17 cellular contexts compared by ENCODE assay signal in the genomic region with DNA sequence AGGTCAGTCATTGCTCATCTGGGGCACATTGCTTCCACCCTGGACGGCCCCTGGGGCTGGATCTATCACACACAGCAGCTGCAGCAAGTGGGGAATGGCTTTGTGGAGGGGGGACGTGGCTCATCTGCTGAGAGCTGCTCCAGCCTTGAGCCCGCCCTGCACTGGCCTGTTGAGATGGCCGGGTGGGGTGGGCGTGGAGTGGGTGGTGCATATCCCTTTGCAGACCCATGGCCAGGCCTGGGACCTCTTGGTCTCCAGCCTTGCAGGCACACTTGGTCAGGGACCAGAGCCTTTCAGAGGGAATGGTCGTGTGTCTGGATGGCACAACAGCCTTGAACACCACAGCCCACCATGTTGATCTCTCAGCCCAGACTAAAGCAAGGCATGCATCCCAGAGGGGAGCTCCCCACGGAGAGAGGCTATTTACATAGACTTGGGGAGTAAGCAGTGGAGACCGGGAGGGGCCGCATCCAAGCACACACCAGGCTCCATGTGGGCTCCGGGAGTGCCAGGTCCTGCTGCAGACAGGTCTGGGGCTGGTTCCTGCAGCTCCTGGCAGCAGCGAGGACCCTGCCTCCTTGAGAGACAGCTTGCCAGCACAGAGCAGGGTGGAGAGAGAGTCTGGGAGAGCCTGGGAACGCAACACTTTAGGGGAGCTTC. TPM values are rescaled to one million over a fixed set of nuclear protein-coding genes. Genes with fewer than 3 reads are reported as not detected.
DNase-seq lines count a peak whose midpoint lies in the region; ATAC-seq, FAIRE-seq and TF ChIP-seq lines count a peak whose summit lies in the region.
"Had no signal": no experiment of that assay in that cellular context is flagged by ENCODE, and none has a peak within 500 bp of the region (broad histone marks: within the 10 kb centered on the region; RNA-seq: fewer than 3 reads in every experiment).

No MANE protein-coding gene starts in this region.

- WGBS in endodermal cell (ENCODE audit: insufficient coverage in 1 of 2, insufficient read length in 1 of 2), 2 experiments, result 69 to 82% methylated on average over 4 to 12 of the region's 12 CpGs

- no peaks in the 10 kb centered on the region for H4K20me1 ChIP-seq in osteoblast (ENCODE audit: insufficient read depth, low read length)
- H4K20me1 ChIP-seq: BLaER1 had no signal

- H3K27me3 Mint-ChIP-seq in activated naive CD8-positive, alpha-beta T cell treated with anti-CD3 and anti-CD28 coated beads, Interleukin-2, amount 50 U/mL, for 24 hours, result peaks cover 2% of the 10 kb centered on the region
- H3K27me3 Mint-ChIP-seq in activated naive CD8-positive, alpha-beta T cell treated with anti-CD3 and anti-CD28 coated beads for 36 hours, result no peaks in the 10 kb centered on the region
- no peaks in the 10 kb centered on the region for H3K27me3 Mint-ChIP-seq in endodermal cell (ENCODE audit: insufficient read depth)

- no peaks in the 10 kb centered on the region for H3K4me1 Mint-ChIP-seq in activated naive CD8-positive, alpha-beta T cell treated with anti-CD3 and anti-CD28 coated beads, Interleukin-2, amount 50 U/mL, for 24 hours
- no peaks in the 10 kb centered on the region for H3K4me1 Mint-ChIP-seq in activated naive CD8-positive, alpha-beta T cell treated with anti-CD3 and anti-CD28 coated beads for 36 hours
- peaks cover 30% of the 10 kb centered on the region for H3K4me1 Mint-ChIP-seq in endodermal cell

- TF ChIP-seq CTCF in endodermal cell (conservative IDR thresholded peaks at IDR 0.05) (no peak), osteoblast (IDR thresholded peaks at IDR 0.05; ENCODE audit: extremely low read depth, low read depth, low read length) (no peak), D721Med (IDR thresholded peaks at IDR 0.05; ENCODE audit: insufficient read depth, missing control alignments) (no peak)

- no peak overlapping the region for H3K4me3 Mint-ChIP-seq in activated naive CD8-positive, alpha-beta T cell treated with anti-CD3 and anti-CD28 coated beads, Interleukin-2, amount 50 U/mL, for 24 hours
- H3K4me3 Mint-ChIP-seq in activated naive CD8-positive, alpha-beta T cell treated with anti-CD3 and anti-CD28 coated beads for 36 hours, result no peak overlapping the region
- no peak overlapping the region for H3K4me3 Mint-ChIP-seq in endodermal cell

- no peaks in the 10 kb centered on the region for H3K36me3 Mint-ChIP-seq in activated naive CD8-positive, alpha-beta T cell treated with anti-CD3 and anti-CD28 coated beads, Interleukin-2, amount 50 U/mL, for 24 hours (ENCODE audit: low read depth)
- H3K36me3 Mint-ChIP-seq in activated naive CD8-positive, alpha-beta T cell treated with anti-CD3 and anti-CD28 coated beads for 36 hours, result peaks cover 2% of the 10 kb centered on the region
- H3K36me3 Mint-ChIP-seq in endodermal cell (ENCODE audit: low read depth), result no peaks in the 10 kb centered on the region

- H3K27ac ChIP-seq in endodermal cell (ENCODE audit: low read depth, low read length) (no peak overlapping the region), osteoblast (ENCODE audit: low read depth, low read length) (no peak overlapping the region)
- H3K27ac ChIP-seq: BLaER1, RWPE1, SJCRH30 had no signal

- H3K27me3 ChIP-seq in NT2/D1 (ENCODE audit: insufficient read depth, insufficient read length) (no peaks in the 10 kb centered on the region), endodermal cell (ENCODE audit: control insufficient read depth, insufficient read depth, low read length, poor library complexity, severe bottlenecking) (no peaks in the 10 kb centered on the region), osteoblast (ENCODE audit: insufficient read depth, low read length) (peaks cover 18% of the 10 kb centered on the region)
- H3K27me3 ChIP-seq: BLaER1, MG63, SJCRH30 had no signal

- H3K36me3 ChIP-seq in NT2/D1 (ENCODE audit: insufficient read depth, insufficient read length, low read length) (no peaks in the 10 kb centered on the region), endodermal cell (ENCODE audit: control insufficient read depth, insufficient read depth, low read length) (no peaks in the 10 kb centered on the region), osteoblast (ENCODE audit: insufficient read depth, low read length) (no peaks in the 10 kb centered on the region)
- H3K36me3 ChIP-seq: BLaER1, HAP-1, MG63 had no signal

- peak; percentile 25 for ATAC-seq in activated naive CD8-positive, alpha-beta T cell treated with anti-CD3 and anti-CD28 coated beads, Interleukin-2, amount 50 U/mL, for 24 hours

- FAIRE-seq in D721Med (lab: Jason Lieb, UNC), result no peak

- H2AFZ ChIP-seq in osteoblast (ENCODE audit: low read length), result no peak overlapping the region

- H3K9me3 ChIP-seq in NT2/D1 (ENCODE audit: insufficient read depth, low read length), result no peaks in the 10 kb centered on the region
- H3K9me3 ChIP-seq in endodermal cell (ENCODE audit: control insufficient read depth, low read length), result no peaks in the 10 kb centered on the region
- H3K9me3 ChIP-seq in osteoblast (ENCODE audit: low read depth, low read length), result no peaks in the 10 kb centered on the region
- H3K9me3 ChIP-seq: BLaER1, HAP-1, MG63, SJCRH30 had no signal

- no peak for DNase-seq in activated naive CD8-positive, alpha-beta T cell treated with anti-CD3 and anti-CD28 coated beads, Interleukin-2, amount 50 U/mL, for 24 hours
- no peak for DNase-seq in activated naive CD8-positive, alpha-beta T cell treated with anti-CD3 and anti-CD28 coated beads for 36 hours
- DNase-seq in NT2/D1 (ENCODE audit: low read depth, low spot score) (peak; percentile 52), endodermal cell (peak; percentile 71), osteoblast (ENCODE audit: insufficient read length, low spot score, missing footprints) (peak; percentile 32), RKO (ENCODE audit: low spot score) (no peak), D721Med (ENCODE audit: insufficient read length, low spot score) (no peak), SKM-1 treated with dmso at 0.1 percent for 144 hours (lab: John Stamatoyannopoulos, UW; ENCODE audit: unreplicated experiment) (no peak)
- DNase-seq: EL, MG63, NCI-H1092 treated with DMSO at 0.1 percent for 48 hours, NCI-H2081 treated with DMSO at 0.1 percent for 48 hours, NCI-H2227 treated with DMSO at 0.1 percent for 48 hours, SJCRH30 had no signal

- H3K4me1 ChIP-seq in NT2/D1 (ENCODE audit: insufficient read depth, insufficient read length), result peaks cover 42% of the 10 kb centered on the region
- peaks cover 10% of the 10 kb centered on the region for H3K4me1 ChIP-seq in endodermal cell (ENCODE audit: control insufficient read depth, insufficient read depth, low read length)
- H3K4me1 ChIP-seq in osteoblast (ENCODE audit: insufficient read depth, low read length), result peaks cover 13% of the 10 kb centered on the region
- H3K4me1 ChIP-seq: HAP-1 had no signal

- no peaks in the 10 kb centered on the region for H3K79me2 ChIP-seq in osteoblast (ENCODE audit: insufficient read depth, low read length)

- no peak overlapping the region for H3K4me3 ChIP-seq in NT2/D1 (ENCODE audit: insufficient read length, low read depth)
- no peak overlapping the region for H3K4me3 ChIP-seq in endodermal cell (ENCODE audit: low read length)
- H3K4me3 ChIP-seq in osteoblast (ENCODE audit: insufficient read depth, low read length), result no peak overlapping the region
- H3K4me3 ChIP-seq: BLaER1, HAP-1, MG63, SJCRH30 had no signal

- H3K9ac ChIP-seq in NT2/D1 (ENCODE audit: insufficient read length, low read depth) (peak overlapping the region; percentile 3), endodermal cell (ENCODE audit: extremely low read depth, low read length, poor library complexity, severe bottlenecking) (no peak overlapping the region)
- H3K9ac ChIP-seq: BLaER1 had no signal

- H3K4me2 ChIP-seq in osteoblast (ENCODE audit: insufficient read depth, low read length), result no peak overlapping the region

- H3K27ac Mint-ChIP-seq in activated naive CD8-positive, alpha-beta T cell treated with anti-CD3 and anti-CD28 coated beads, Interleukin-2, amount 50 U/mL, for 24 hours, result no peak overlapping the region
- no peak overlapping the region for H3K27ac Mint-ChIP-seq in activated naive CD8-positive, alpha-beta T cell treated with anti-CD3 and anti-CD28 coated beads for 36 hours
- no peak overlapping the region for H3K27ac Mint-ChIP-seq in endodermal cell

- no peaks in the 10 kb centered on the region for H3K9me3 Mint-ChIP-seq in activated naive CD8-positive, alpha-beta T cell treated with anti-CD3 and anti-CD28 coated beads, Interleukin-2, amount 50 U/mL, for 24 hours
- H3K9me3 Mint-ChIP-seq in activated naive CD8-positive, alpha-beta T cell treated with anti-CD3 and anti-CD28 coated beads for 36 hours, result no peaks in the 10 kb centered on the region
- no peaks in the 10 kb centered on the region for H3K9me3 Mint-ChIP-seq in endodermal cell

RNA-seq across cellular contexts. Expression of gene SELENON, which starts 52.8 kb away (rescaled TPM):
- total RNA-seq in activated naive CD8-positive, alpha-beta T cell treated with anti-CD3 and anti-CD28 coated beads for 36 hours, result 10 to 100 TPM; 15.0 to 15.6 TPM
- 10 to 100 TPM; 91.2 to 93.3 TPM for total RNA-seq in endodermal cell
- polyA plus RNA-seq in endodermal cell (2013, experiment 1 of 2), result 127 TPM
- polyA plus RNA-seq in endodermal cell (2013, experiment 2 of 2), result 114 TPM
- total RNA-seq in osteoblast, result 33.7 and 45.1 TPM in 2 replicates

Comparison
In these comparisons a context has a peak if more than half of its experiments do, and no peak if none do; other contexts are left out.
1. DNase-seq: peak in NT2/D1 (single experiment), endodermal cell (single experiment) and osteoblast (single experiment); none in activated naive CD8-positive, alpha-beta T cell treated with anti-CD3 and anti-CD28 coated beads, Interleukin-2, amount 50 U/mL, for 24 hours (single experiment), activated naive CD8-positive, alpha-beta T cell treated with anti-CD3 and anti-CD28 coated beads for 36 hours (single experiment), RKO (single experiment), D721Med (single experiment) and SKM-1 treated with dmso at 0.1 percent for 144 hours (single experiment).